8 cellular contexts compared by ENCODE assay signal in genomic region chr1:212284332-212284743, GRCh38.
DNase-seq lines count a peak whose midpoint lies in the region; TF ChIP-seq lines count a peak whose summit lies in the region.

No MANE protein-coding gene starts in this region.

- peak overlapping the region; percentile 39 for H2AFZ ChIP-seq in SU-DHL-6 (ENCODE audit: low read depth, low read length, severe bottlenecking)

- H3K79me2 ChIP-seq in SU-DHL-6 (ENCODE audit: insufficient read depth, low read length): peaks cover 32% of the 10 kb centered on the region

- intact Hi-C loops in posterior cingulate gyrus (cut with DNase I): loop anchor here (5.0 kb wide), 1 partner anchor 83 kb away; no protein-coding TSS in a partner anchor

- H3K9me2 ChIP-seq in SU-DHL-6 (replicated peaks; ENCODE audit: insufficient read depth, low read length): no peaks in the 10 kb centered on the region

- no peaks in the 10 kb centered on the region for H3K27me3 ChIP-seq in SU-DHL-6 (ENCODE audit: low read length)

- peak overlapping the region; percentile 81 for H3K4me2 ChIP-seq in SU-DHL-6 (ENCODE audit: low read depth, low read length, poor library complexity, severe bottlenecking)

- H4K20me1 ChIP-seq in SU-DHL-6 (ENCODE audit: low read depth, low read length): no peaks in the 10 kb centered on the region

- POLR2A ChIA-PET in GM10248 (lab: Yijun Ruan, JAX): interaction anchor here (0.6 to 1.1 kb wide), 3 partner anchors 53 to 325 kb away, joined by 3 to 5 read pairs (median 3); no protein-coding TSS in a partner anchor

- H3K9me3 ChIP-seq in SU-DHL-6 (ENCODE audit: insufficient read depth, low read length): no peaks in the 10 kb centered on the region

- TF ChIP-seq CTCF in GM12865 (IDR thresholded peaks at IDR 0.05; ENCODE audit: insufficient read depth, low read depth, low read length, missing control alignments) (no peak), SU-DHL-6 (IDR thresholded peaks at IDR 0.05; ENCODE audit: insufficient read depth, low read length, poor library complexity, severe bottlenecking) (no peak), fibroblast of pulmonary artery (IDR thresholded peaks at IDR 0.05; ENCODE audit: low read length, missing control alignments) (no peak), retinal pigment epithelial cell (conservative IDR thresholded peaks at IDR 0.05; ENCODE audit: low read depth, low read length) (no peak), GM10248 (IDR thresholded peaks at IDR 0.05; ENCODE audit: control extremely low read depth, extremely low read depth, low read depth, missing control alignments) (no peak)

- no peaks in the 10 kb centered on the region; the same call in 1 of the 2 replicates for H3K36me3 ChIP-seq in SU-DHL-6 (ENCODE audit: low read length)

- H3K9ac ChIP-seq in SU-DHL-6 (ENCODE audit: low read length): peak overlapping the region; percentile 56

- H3F3A ChIP-seq in SU-DHL-6 (ENCODE audit: insufficient read depth): peaks cover 4% of the 10 kb centered on the region

- DNase-seq in GM12865 (ENCODE audit: low read depth) (no peak), fibroblast of pulmonary artery (ENCODE audit: low read depth) (peak; percentile 43), retinal pigment epithelial cell (ENCODE audit: low read depth) (no peak), COR-L47 (lab: John Stamatoyannopoulos, UW) (no peak), posterior cingulate gyrus (no peak), GM10248 (ENCODE audit: extremely low spot score) (no peak), SHP77 treated with DMSO at 0.1 percent for 48 hours (lab: John Stamatoyannopoulos, UW) (no peak)

- CTCF ChIA-PET in GM10248 (lab: Yijun Ruan, JAX): interaction anchor here (0.6 to 1.4 kb wide), 7 partner anchors 25 to 586 kb away, joined by 3 to 7 read pairs (median 3); partner anchors contain the start of genes DTL and INTS7

- H3K27ac ChIP-seq in SU-DHL-6 (ENCODE audit: low read depth, low read length): peak overlapping the region; percentile 81

- H3K4me3 ChIP-seq in GM12865 (ENCODE audit: low read depth, low read length) (peak overlapping the region; percentile 73), SU-DHL-6 (ENCODE audit: insufficient read depth, low read length, poor library complexity, severe bottlenecking) (peak overlapping the region; percentile 60), fibroblast of pulmonary artery (replicated peaks; ENCODE audit: low read depth, low read length) (peak overlapping the region; percentile 84), retinal pigment epithelial cell (ENCODE audit: low read length) (peak overlapping the region; percentile 87)
